Comparison of ENCODE assay signal across 8 cellular contexts in genomic region chr17:74842599-74843351, GRCh38. TPM values are rescaled to one million over a fixed set of nuclear protein-coding genes. Genes with fewer than 3 reads are reported as not detected.
DNase-seq lines count a peak whose midpoint lies in the region; ATAC-seq, FAIRE-seq and TF ChIP-seq lines count a peak whose summit lies in the region.

No MANE protein-coding gene starts in this region.

- ATAC-seq in pancreas = peak; percentile 89 to 94 (median 92)
- no peak for ATAC-seq in GM21381 (IDR thresholded peaks at IDR 0.05; ENCODE audit: unreplicated experiment)

- 2% methylated on average over 24 to 88 of the region's 88 CpGs for WGBS in pancreas, 2 donors

- intact Hi-C loops in pancreas (cut with DNase I) = no loop called here

- H3K4me3 ChIP-seq in adipocyte (ENCODE audit: low read length) (peak overlapping the region; percentile 66), cardiac muscle cell (peak overlapping the region; percentile 23), pancreas (peak overlapping the region; percentile 7 to 50 (median 22))

- no peaks in the 10 kb centered on the region for H3K36me3 ChIP-seq in adipocyte (ENCODE audit: control insufficient read depth, insufficient read depth, low read length, severe bottlenecking)
- H3K36me3 ChIP-seq in cardiac muscle cell = no peaks in the 10 kb centered on the region
- no peaks in the 10 kb centered on the region for H3K36me3 ChIP-seq in pancreas

- peak overlapping the region; percentile 72 for H3K9ac ChIP-seq in adipocyte (ENCODE audit: low read length)

- FAIRE-seq in pancreas (lab: Jason Lieb, UNC) = no peak

- no peak overlapping the region for H3K27ac ChIP-seq in cardiac muscle cell
- no peak overlapping the region for H3K27ac ChIP-seq in pancreas

- H3K4me1 ChIP-seq in adipocyte (ENCODE audit: control insufficient read depth, insufficient read depth, low read length) (peaks cover 16% of the 10 kb centered on the region), cardiac muscle cell (ENCODE audit: low read depth) (peaks cover 9% of the 10 kb centered on the region), pancreas (peaks cover 0 to 4% (median 0%) of the 10 kb centered on the region in 3 donors)

- DNase-seq in EL = peak; percentile 78
- peak; percentile 78 for DNase-seq in NCI-H1092 treated with DMSO at 0.1 percent for 48 hours (lab: John Stamatoyannopoulos, UW)
- DNase-seq in adipocyte (ENCODE audit: low read depth) = peak; percentile 76
- peak; percentile 73 to 79 for DNase-seq in cardiac muscle cell (ENCODE audit: low read depth in 1 of 2, low spot score in 1 of 2)
- peak; percentile 69 to 92 (median 78) for DNase-seq in pancreas
- DNase-seq in central memory CD4-positive, alpha-beta T cell = no peak
- no peak for DNase-seq in stimulated activated CD4-positive, alpha-beta T cell treated with anti-CD3 and anti-CD28 coated beads, Interleukin-1b, Interleukin-23, amount 100 ng/mL, for 48 hours

- TF ChIP-seq CTCF in cardiac muscle cell (IDR thresholded peaks at IDR 0.05; ENCODE audit: low read depth, low read length) (peak; percentile 38), pancreas (IDR thresholded peaks at IDR 0.05) (peak; percentile 38 to 54 (median 48))

- no peaks in the 10 kb centered on the region for H3K9me3 ChIP-seq in adipocyte (ENCODE audit: control insufficient read depth, low read length)
- no peaks in the 10 kb centered on the region for H3K9me3 ChIP-seq in cardiac muscle cell (ENCODE audit: low read depth)
- H3K9me3 ChIP-seq in pancreas = no peaks in the 10 kb centered on the region

- H3K27me3 ChIP-seq in adipocyte (replicated peaks; ENCODE audit: control insufficient read depth, insufficient read depth, low read length) (peaks cover 4% of the 10 kb centered on the region), cardiac muscle cell (peaks cover 37% of the 10 kb centered on the region), pancreas (no peaks in the 10 kb centered on the region)

RNA-seq across cellular contexts. Expression of gene GRIN2C, which starts 16.9 kb away (rescaled TPM):
- total RNA-seq in cardiac muscle cell (0.95 and 6.1 TPM in 2 replicates), pancreas (under 1 TPM in 3 of 6 donors, not detected in 3; 0.03 to 0.12 (median 0.06) TPM)
- polyA plus RNA-seq in cardiac muscle cell (0.71 and 1.1 TPM in 2 replicates), pancreas (under 1 TPM; 0.09 to 0.15 TPM)

RNA-seq across cellular contexts. Expression of gene FDXR, which starts 30.0 kb away (rescaled TPM):
- total RNA-seq in cardiac muscle cell (44.6 and 44.7 TPM in 2 replicates), pancreas (10 to 100 TPM in 4 of 6 donors, 1 to 10 TPM in 2; 4.3 to 15.1 (median 12.5) TPM)
- polyA plus RNA-seq in cardiac muscle cell (49.9 and 55.9 TPM in 2 replicates), pancreas (10 to 100 TPM in 1 of 2 donors, 1 to 10 TPM in 1; 8.5 to 11.4 TPM)

RNA-seq across cellular contexts. Expression of gene FADS6, which starts 50.7 kb away (rescaled TPM):
- total RNA-seq in cardiac muscle cell (0.83 and 0.85 TPM in 2 replicates), pancreas (under 1 TPM in 1 of 6 donors, not detected in 5; 0.16 TPM)
- polyA plus RNA-seq in cardiac muscle cell (0.76 and 1.3 TPM in 2 replicates), pancreas (under 1 TPM in 1 of 2 donors, not detected in 1; 0.07 TPM)

Comparison
In these comparisons a context has a peak if more than half of its experiments do, and no peak if none do; other contexts are left out.
1. DNase-seq: peak in EL (single experiment), NCI-H1092 treated with DMSO at 0.1 percent for 48 hours (single experiment), adipocyte (single experiment), cardiac muscle cell (2 of 2) and pancreas (6 of 6); none in central memory CD4-positive, alpha-beta T cell (single experiment) and stimulated activated CD4-positive, alpha-beta T cell treated with anti-CD3 and anti-CD28 coated beads, Interleukin-1b, Interleukin-23, amount 100 ng/mL, for 48 hours (single experiment).
2. Peak in every context shown above with its lines, with median percentiles within 50 percentile points of each other: H3K4me3 ChIP-seq.